Comparison of ENCODE assay signal across 26 cellular contexts in the genomic region with DNA sequence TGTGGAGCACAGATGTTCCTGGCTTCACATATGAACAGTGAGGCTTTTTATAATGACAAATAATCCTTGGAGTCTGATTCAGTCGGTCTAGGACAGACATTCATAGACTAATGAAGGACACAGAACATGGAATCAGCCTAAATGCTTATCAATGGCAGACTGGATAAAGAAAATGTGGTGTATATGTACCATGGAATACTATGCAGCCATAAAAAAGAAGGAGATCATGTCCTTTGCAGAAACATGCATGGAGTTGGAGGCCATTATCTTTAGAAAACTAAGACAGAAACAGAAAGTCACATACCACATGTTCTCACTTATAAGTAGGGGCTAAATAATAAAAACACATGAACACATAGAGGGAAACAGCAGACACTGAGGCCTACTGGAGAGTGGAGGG.
"Had no signal": no experiment of that assay in that cellular context is flagged by ENCODE, and none has a peak within 500 bp of the region (broad histone marks: within the 10 kb centered on the region; RNA-seq: fewer than 3 reads in every experiment).

No MANE protein-coding gene starts in this region.

- ATAC-seq: activated CD8-positive, alpha-beta T cell treated with anti-CD3 and anti-CD28 coated beads, Interleukin-2, amount 10 ng/mL, durations not matched to agents 7 days and 5 days; Panc1; WTC11 had no signal

- H3K36me3 ChIP-seq: SJCRH30 had no signal

- DNase-seq: activated CD4-positive, alpha-beta T cell treated with anti-CD3 and anti-CD28 coated beads, Interleukin-2, amount 10 ng/mL, durations not matched to agents 7 days and 5 days; activated CD4-positive, alpha-beta T cell treated with anti-CD3 and anti-CD28 coated beads, Interleukin-2, amount 50 U/mL, for 48 hours; activated CD8-positive, alpha-beta T cell treated with anti-CD3 and anti-CD28 coated beads, Interleukin-2, amount 10 ng/mL, durations not matched to agents 7 days and 5 days; activated effector memory CD4-positive, alpha-beta T cell treated with Interleukin-2 at 50 U/mL for 16 hours; activated naive CD4-positive, alpha-beta T cell treated with anti-CD3 and anti-CD28 coated beads, Interleukin-2, amount 50 U/mL, for 16 hours; activated naive CD8-positive, alpha-beta T cell treated with anti-CD3 and anti-CD28 coated beads for 36 hours; activated T-cell treated with anti-CD3 and anti-CD28 coated beads, Interleukin-2, amount 50 U/mL, for 4 hours; amniotic stem cell; aorta; caudate nucleus; Karpas-422; KBM-7; NCI-H1105; NCI-H1436; NCI-H1694; NCI-H1930; NCI-H2081 treated with DMSO at 0.1 percent for 48 hours; NCI-H226; NCI-H446 treated with DMSO at 0.1 percent for 48 hours; NCI-H524 treated with DMSO at 0.1 percent for 48 hours; SHP77; SJCRH30 had no signal

- H3K27ac ChIP-seq: SJCRH30, SK-N-MC had no signal

- H3K4me3 ChIP-seq: SJCRH30, SK-N-MC had no signal

- H3K27me3 ChIP-seq: SJCRH30 had no signal

- FAIRE-seq: bronchial epithelial cell had no signal

- H3K9me3 ChIP-seq: SJCRH30 had no signal

- H3K4me1 ChIP-seq: SJCRH30 had no signal
